Comparison of ENCODE assay signal across 9 cellular contexts in the genomic region with DNA sequence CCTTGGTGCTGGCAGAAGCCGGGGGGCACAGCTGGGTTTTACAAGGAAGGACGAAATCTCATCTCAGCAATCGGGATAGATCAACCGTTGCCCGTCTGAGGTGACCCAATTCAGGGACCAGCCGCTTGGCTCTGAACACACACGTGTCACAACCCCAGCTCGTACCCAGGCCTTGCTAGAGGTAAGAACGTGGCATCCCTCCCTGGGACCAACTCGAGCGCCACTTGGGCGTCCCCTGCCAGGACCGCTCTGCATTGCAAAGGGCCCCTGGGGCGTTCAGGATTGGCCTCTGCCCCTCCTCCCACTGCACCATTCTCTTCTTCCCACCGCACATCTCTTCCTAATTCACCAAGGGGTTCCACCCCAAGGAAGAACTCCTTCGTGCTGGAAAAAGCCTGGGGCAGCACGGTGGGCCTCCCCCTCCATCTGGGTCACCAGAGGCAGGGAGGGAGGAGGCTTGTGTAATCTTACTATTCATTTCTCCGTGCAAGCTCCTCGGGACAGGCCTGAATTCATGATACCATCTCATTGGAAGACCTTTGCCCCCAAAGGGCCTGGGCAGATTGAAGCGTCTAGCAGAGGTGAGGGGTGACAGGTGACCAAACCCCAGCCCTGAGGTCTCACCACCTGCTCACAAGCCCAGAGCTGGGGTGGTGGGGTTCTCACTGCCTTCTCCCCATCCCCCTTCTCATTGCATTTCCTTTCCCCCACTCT.
DNase-seq lines count a peak whose midpoint lies in the region; ATAC-seq and TF ChIP-seq lines count a peak whose summit lies in the region.
"Had no signal": no experiment of that assay in that cellular context is flagged by ENCODE, and none has a peak within 500 bp of the region (broad histone marks: within the 10 kb centered on the region; RNA-seq: fewer than 3 reads in every experiment).

No MANE protein-coding gene starts in this region.

- no peak for TF ChIP-seq CTCF in CD4-positive, alpha-beta T cell (IDR thresholded peaks at IDR 0.05)
- TF ChIP-seq CTCF in RWPE1 (conservative IDR thresholded peaks at IDR 0.05; ENCODE audit: low read depth), result no peak
- no peak for TF ChIP-seq CTCF in foreskin fibroblast (IDR thresholded peaks at IDR 0.05; ENCODE audit: low read depth, low read length)
- TF ChIP-seq CTCF in prostate gland (IDR thresholded peaks at IDR 0.05), result no peak

- H3K4me3 ChIP-seq in foreskin fibroblast (ENCODE audit: low read depth in 1 of 2, low read length in 2 of 2) (peak overlapping the region; percentile 27 to 32), prostate gland (peak overlapping the region; percentile 18 to 24)

- H3K36me3 Mint-ChIP-seq in CD4-positive, alpha-beta T cell (ENCODE audit: low read depth), result no peaks in the 10 kb centered on the region

- intact Hi-C loops in CD4-positive, alpha-beta T cell (cut with DNase I, micrococcal nuclease), result loop anchor here (2.0 to 10.0 kb wide), 3 partner anchors 380 to 890 kb away; a partner anchor contains a TSS
- intact Hi-C loops in prostate gland (cut with DNase I), result loop anchor here (2.0 to 10.0 kb wide), 2 partner anchors 390 to 514 kb away; no protein-coding TSS in a partner anchor
- intact Hi-C loops in head of caudate nucleus (cut with DNase I), result loop anchor here (10.0 kb wide), 1 partner anchor 520 kb away; no protein-coding TSS in a partner anchor

- H3K27me3 Mint-ChIP-seq in CD4-positive, alpha-beta T cell, result no peaks in the 10 kb centered on the region

- POLR2A ChIA-PET in CD4-positive, alpha-beta T cell (lab: Charles Lee), result interaction anchor here (0.5 kb wide), 1 partner anchor 267 kb away, joined by 3 read pairs; no protein-coding TSS in a partner anchor
- POLR2A ChIA-PET in RWPE1 (lab: Yijun Ruan, JAX; ENCODE audit: low non-redundant PET), result no interaction called here

- no peak overlapping the region for H3K27ac ChIP-seq in CD4-positive, alpha-beta T cell (ENCODE audit: low read depth, low read length)
- H3K27ac ChIP-seq in RWPE1 (peak overlapping the region; percentile 65), prostate gland (peak overlapping the region; percentile 72 to 74)

- TF ChIP-seq POLR2A in prostate gland (IDR thresholded peaks at IDR 0.05), result no peak

- H3K4me1 Mint-ChIP-seq in CD4-positive, alpha-beta T cell (ENCODE audit: low read depth), result peaks cover 10% of the 10 kb centered on the region
- H3K4me1 Mint-ChIP-seq: activated T-helper 17 cell treated with anti-CD3 and anti-CD28 coated beads, Interleukin-2, amount 50 U/mL, for 72 hours had no signal

- no peak for DNase-seq in CD4-positive, alpha-beta T cell
- DNase-seq in RWPE1 (ENCODE audit: low spot score) (no peak), foreskin fibroblast (no peak), prostate gland (ENCODE audit: low spot score) (no peak), head of caudate nucleus (no peak)
- no peak for DNase-seq in activated CD4-positive, alpha-beta T cell treated with anti-CD3 and anti-CD28 coated beads, Interleukin-2, amount 50 U/mL, for 4 hours
- DNase-seq in activated effector memory CD4-positive, alpha-beta T cell treated with anti-CD3 and anti-CD28 coated beads, Interleukin-2, amount 50 U/mL, for 16 hours, result no peak

- WGBS in prostate gland, result 60% methylated on average over 20 of the region's 20 CpGs

- H3K27me3 ChIP-seq in CD4-positive, alpha-beta T cell (ENCODE audit: control insufficient read depth, insufficient read depth, low read length), result no peaks in the 10 kb centered on the region
- no peaks in the 10 kb centered on the region for H3K27me3 ChIP-seq in prostate gland (replicated peaks; ENCODE audit: insufficient read depth)

- H3K4me1 ChIP-seq in prostate gland (replicated peaks), result peaks cover 8% of the 10 kb centered on the region

- H3K4me3 Mint-ChIP-seq in CD4-positive, alpha-beta T cell, result peak overlapping the region; percentile 49
- H3K4me3 Mint-ChIP-seq: activated T-helper 17 cell treated with anti-CD3 and anti-CD28 coated beads, Interleukin-2, amount 50 U/mL, for 72 hours had no signal

- no peaks in the 10 kb centered on the region for H3K9me3 Mint-ChIP-seq in CD4-positive, alpha-beta T cell
- H3K9me3 Mint-ChIP-seq: activated T-helper 17 cell treated with anti-CD3 and anti-CD28 coated beads, Interleukin-2, amount 50 U/mL, for 72 hours had no signal

- no peaks in the 10 kb centered on the region for H3K36me3 ChIP-seq in prostate gland

- CTCF ChIA-PET in CD4-positive, alpha-beta T cell (lab: Charles Lee), result no interaction called here
- CTCF ChIA-PET in RWPE1 (lab: Yijun Ruan, JAX), result interaction anchor here (0.6 to 1.0 kb wide), 15 partner anchors 12 to 722 kb away, joined by 3 to 6 read pairs (median 4); a partner anchor contains a TSS

- no peak overlapping the region for H3K27ac Mint-ChIP-seq in CD4-positive, alpha-beta T cell
- H3K27ac Mint-ChIP-seq: activated T-helper 17 cell treated with anti-CD3 and anti-CD28 coated beads, Interleukin-2, amount 50 U/mL, for 72 hours had no signal

- H3K9me3 ChIP-seq in CD4-positive, alpha-beta T cell (ENCODE audit: control insufficient read depth, low read length), result no peaks in the 10 kb centered on the region
- no peaks in the 10 kb centered on the region for H3K9me3 ChIP-seq in prostate gland

- ATAC-seq in CD4-positive, alpha-beta T cell (ENCODE audit: poor library complexity), result no peak
- ATAC-seq in HG02938 (IDR thresholded peaks at IDR 0.05; ENCODE audit: unreplicated experiment), result no peak
